ENCODE assay signal across 17 cellular contexts in the genomic region with DNA sequence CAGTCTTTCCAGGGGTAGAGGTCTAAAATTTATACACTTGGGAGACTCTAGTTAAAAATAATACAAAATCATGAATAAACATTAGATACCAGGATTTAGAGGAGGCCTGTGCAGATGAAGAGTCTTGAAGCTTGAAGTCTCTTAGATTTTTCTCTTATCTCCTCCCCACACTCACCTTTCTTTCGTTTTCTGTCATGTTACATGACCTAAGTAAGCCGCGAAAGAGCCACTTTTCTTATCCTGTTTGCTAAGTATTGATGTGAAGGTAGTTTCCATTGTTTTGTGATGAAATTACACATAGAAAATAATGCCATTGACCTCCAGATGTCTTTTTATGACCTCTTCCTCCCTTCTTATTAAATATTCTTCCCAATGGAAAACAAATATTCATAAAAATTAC.
"Had no signal": no experiment of that assay in that cellular context is flagged by ENCODE, and none has a peak within 500 bp of the region (broad histone marks: within the 10 kb centered on the region; RNA-seq: fewer than 3 reads in every experiment).

No MANE protein-coding gene starts in this region.

- H3K9me3 Mint-ChIP-seq: activated B cell treated with CpG ODN at 0.5 μM for 24 hours; activated CD4-positive, alpha-beta memory T cell treated with anti-CD3 and anti-CD28 coated beads for 36 hours; activated CD4-positive, alpha-beta T cell treated with anti-CD3 and anti-CD28 coated beads, Interleukin-2, amount 10 ng/mL, durations not matched to agents 7 days and 5 days; activated naive CD4-positive, alpha-beta T cell treated with anti-CD3 and anti-CD28 coated beads, Interleukin-2, amount 50 U/mL, for 72 hours; activated naive CD8-positive, alpha-beta T cell treated with anti-CD3 and anti-CD28 coated beads, Interleukin-2, amount 50 U/mL, for 24 hours; T-helper 1 cell treated with Interleukin-12 subunit alpha and Interleukin-12 subunit beta and Interleukin-4 antibody, amounts not matched to agents 30 μg/mL and 1 μg/mL, for 36 hours had no signal

- H3K4me3 ChIP-seq: ascending aorta, body of pancreas, SJSA1 had no signal

- H3K27ac Mint-ChIP-seq: activated B cell treated with CpG ODN at 0.5 μM for 24 hours; activated CD4-positive, alpha-beta memory T cell treated with anti-CD3 and anti-CD28 coated beads for 36 hours; activated naive CD4-positive, alpha-beta T cell treated with anti-CD3 and anti-CD28 coated beads, Interleukin-2, amount 50 U/mL, for 72 hours; activated naive CD8-positive, alpha-beta T cell treated with anti-CD3 and anti-CD28 coated beads, Interleukin-2, amount 50 U/mL, for 24 hours; T-helper 1 cell treated with Interleukin-12 subunit alpha and Interleukin-12 subunit beta and Interleukin-4 antibody, amounts not matched to agents 30 μg/mL and 1 μg/mL, for 36 hours had no signal

- H3K27ac ChIP-seq: ascending aorta, body of pancreas, SJSA1 had no signal

- DNase-seq: activated B cell treated with CpG ODN at 0.5 μM for 24 hours; activated CD4-positive, alpha-beta T cell treated with anti-CD3 and anti-CD28 coated beads, Interleukin-2, amount 10 ng/mL, durations not matched to agents 7 days and 5 days; activated CD8-positive, alpha-beta memory T cell treated with anti-CD3 and anti-CD28 coated beads for 24 hours; activated effector memory CD4-positive, alpha-beta T cell treated with anti-CD3 and anti-CD28 coated beads, Interleukin-2, amount 50 U/mL, for 16 hours; activated naive CD4-positive, alpha-beta T cell treated with Interleukin-2 at 50 U/mL for 16 hours; activated T-cell treated with anti-CD3 and anti-CD28 coated beads, Interleukin-2, amount 50 U/mL, for 4 hours; amniotic stem cell; NCI-H2029; NCI-H2107 had no signal

- H3K4me1 Mint-ChIP-seq: activated CD4-positive, alpha-beta T cell treated with anti-CD3 and anti-CD28 coated beads, Interleukin-2, amount 10 ng/mL, durations not matched to agents 7 days and 5 days; activated naive CD8-positive, alpha-beta T cell treated with anti-CD3 and anti-CD28 coated beads, Interleukin-2, amount 50 U/mL, for 24 hours; central memory CD8-positive, alpha-beta T cell had no signal

- H3K27me3 ChIP-seq: ascending aorta, body of pancreas had no signal

- H3K4me3 Mint-ChIP-seq: activated B cell treated with CpG ODN at 0.5 μM for 24 hours; activated CD4-positive, alpha-beta memory T cell treated with anti-CD3 and anti-CD28 coated beads for 36 hours; activated CD4-positive, alpha-beta T cell treated with anti-CD3 and anti-CD28 coated beads, Interleukin-2, amount 10 ng/mL, durations not matched to agents 7 days and 5 days; activated naive CD8-positive, alpha-beta T cell treated with anti-CD3 and anti-CD28 coated beads, Interleukin-2, amount 50 U/mL, for 24 hours; activated T-cell treated with anti-CD3 and anti-CD28 coated beads, Interleukin-2, amount 50 U/mL, for 4 hours; central memory CD8-positive, alpha-beta T cell; T-helper 1 cell treated with Interleukin-12 subunit alpha and Interleukin-12 subunit beta and Interleukin-4 antibody, amounts not matched to agents 30 μg/mL and 1 μg/mL, for 36 hours had no signal

- H3K4me1 ChIP-seq: ascending aorta, SJSA1 had no signal

- H3K36me3 Mint-ChIP-seq: activated CD4-positive, alpha-beta memory T cell treated with anti-CD3 and anti-CD28 coated beads for 36 hours; activated naive CD4-positive, alpha-beta T cell treated with anti-CD3 and anti-CD28 coated beads, Interleukin-2, amount 50 U/mL, for 72 hours had no signal

- H3K36me3 ChIP-seq: ascending aorta, SJSA1 had no signal

- ATAC-seq: activated naive CD4-positive, alpha-beta T cell treated with anti-CD3 and anti-CD28 coated beads, Interleukin-2, amount 50 U/mL, for 72 hours; activated T-cell treated with anti-CD3 and anti-CD28 coated beads, Interleukin-2, amount 50 U/mL, for 4 hours had no signal

- H3K27me3 Mint-ChIP-seq: activated B cell treated with CpG ODN at 0.5 μM for 24 hours; activated CD4-positive, alpha-beta T cell treated with anti-CD3 and anti-CD28 coated beads, Interleukin-2, amount 10 ng/mL, durations not matched to agents 7 days and 5 days; central memory CD8-positive, alpha-beta T cell had no signal
